In genomic region chr7:92134271-92135099, GRCh38 we compare ENCODE assay signal across 8 cellular contexts. TPM values are rescaled to one million over a fixed set of nuclear protein-coding genes. Genes with fewer than 3 reads are reported as not detected.
A peak's percentile ranks its signal among the peaks of the same experiment; 100 is the strongest.
DNase-seq lines count a peak whose midpoint lies in the region; ATAC-seq and TF ChIP-seq lines count a peak whose summit lies in the region.

Gene CYP51A1, minus strand, starts transcription at chr7:92134477. Its CDS starts 113 bp downstream, at chr7:92134364.

- WGBS in adrenal gland, 4 donors, result 0% methylated on average over 1 to 74 of the region's 74 CpGs
- 0 to 1% (median 1%) methylated on average over 23 to 74 of the region's 74 CpGs for WGBS in heart left ventricle, 4 donors
- WGBS in transverse colon (ENCODE audit: low coverage in 1 of 2), 2 donors, result 1% methylated on average over 37 of the region's 74 CpGs; no CpG with 5 or more reads in 1 of the 2 donors

- TF ChIP-seq CTCF in adrenal gland (IDR thresholded peaks at IDR 0.05), result peak in 4 of 6 experiments; percentile 5 to 26 (median 14)
- TF ChIP-seq CTCF in heart left ventricle (IDR thresholded peaks at IDR 0.05), result peak in 4 of 12 donors; percentile 8 to 38 (median 22)
- peak in 1 of 5 experiments; percentile 13 for TF ChIP-seq CTCF in transverse colon (IDR thresholded peaks at IDR 0.05)

- ATAC-seq in HG02884 (IDR thresholded peaks at IDR 0.05; ENCODE audit: unreplicated experiment) (peak; percentile 89), heart left ventricle (peak; percentile 95 to 98 (median 98))

- H3K4me1 ChIP-seq in adrenal gland (replicated peaks in 1 of 2) (peaks cover 5 to 28% of the 10 kb centered on the region in 2 donors), heart left ventricle (peaks cover 0 to 26% (median 16%) of the 10 kb centered on the region in 12 donors), transverse colon (peaks cover 11 to 28% (median 14%) of the 10 kb centered on the region in 4 donors)

- peaks cover 0 to 6% of the 10 kb centered on the region in 2 donors for H3K36me3 ChIP-seq in adrenal gland (replicated peaks in 1 of 2)
- H3K36me3 ChIP-seq in heart left ventricle, result peaks cover 0 to 20% (median 9%) of the 10 kb centered on the region in 9 donors
- H3K36me3 ChIP-seq in transverse colon, result peaks cover 0 to under 1% (median 0%) of the 10 kb centered on the region in 4 donors

- intact Hi-C loops in adrenal gland (cut with DNase I) (loop anchor here in 1 of 2 donors (10.0 kb wide), 1 partner anchor 250 kb away; the partner anchor contains the start of gene MTERF1), heart left ventricle (cut with DNase I) (loop anchor here in 4 of 10 donors (5.0 kb wide), 4 partner anchors 113 to 318 kb away; partner anchors contain the start of genes AKAP9 (in 1 of the 4), ANKIB1 (in 1 of the 4), GATAD1 (in 1 of the 4) and KRIT1 (in 1 of the 4)), transverse colon (cut with DNase I; ENCODE audit: low total_unique reads) (no loop called here)

- H3K4me3 ChIP-seq in adrenal gland (peak within 1 kb of the TSS; percentile 51 to 82 (median 58)), heart left ventricle (peak within 1 kb of the TSS; percentile 72 to 99 (median 94)), transverse colon (peak within 1 kb of the TSS; percentile 57 to 98 (median 84))

- in situ Hi-C loops in transverse colon (cut with MboI; ENCODE audit: low pct_ligation_motif_present in 1 of 4, low pct_unique_long_range_greater_than_20kb in 1 of 4, low sequenced_read_pairs in 3 of 4), result no loop called here

- H3K27ac ChIP-seq in adrenal gland, result peak within 1 kb of the TSS; percentile 92 to 99 (median 97)
- H3K27ac ChIP-seq in heart left ventricle, result peak within 1 kb of the TSS; percentile 62 to 97 (median 96)
- peak within 1 kb of the TSS; percentile 92 to 97 (median 94) for H3K27ac ChIP-seq in transverse colon

- TF ChIP-seq POLR2A in GM15510 (IDR thresholded peaks at IDR 0.05; ENCODE audit: borderline replicate concordance, extremely low read depth, insufficient read length) (peak; percentile 73), adrenal gland (IDR thresholded peaks at IDR 0.05) (peak; percentile 79 to 83), heart left ventricle (IDR thresholded peaks at IDR 0.05) (peak; percentile 40 to 64), transverse colon (IDR thresholded peaks at IDR 0.05) (peak; percentile 91)

- H3K27me3 ChIP-seq in adrenal gland, result no peaks in the 10 kb centered on the region
- no peaks in the 10 kb centered on the region for H3K27me3 ChIP-seq in heart left ventricle
- H3K27me3 ChIP-seq in transverse colon, result no peaks in the 10 kb centered on the region

- peak; percentile 87 for DNase-seq in NCI-H146 treated with DMSO at 0.1 percent for 48 hours (lab: John Stamatoyannopoulos, UW; ENCODE audit: unreplicated experiment)
- DNase-seq in T-helper 1 cell, result peak; percentile 85 to 95 (median 88)
- peak; percentile 91 to 98 (median 95) for DNase-seq in adrenal gland
- DNase-seq in heart left ventricle, result peak; percentile 93 to 95 (median 94)
- DNase-seq in pons (ENCODE audit: low spot score), result peak; percentile 94
- DNase-seq in transverse colon, result peak; percentile 96

- TF ChIP-seq EP300 in transverse colon (IDR thresholded peaks at IDR 0.05; ENCODE audit: low read depth), result no peak

- H3K9me3 ChIP-seq in adrenal gland (replicated peaks in 1 of 3) (no peaks in the 10 kb centered on the region), heart left ventricle (no peaks in the 10 kb centered on the region), transverse colon (no peaks in the 10 kb centered on the region)

RNA-seq across cellular contexts. Expression of gene CYP51A1, which starts in this region (rescaled TPM):
- total RNA-seq in adrenal gland (100 to 1,000 TPM in 5 of 8 donors, 10 to 100 TPM in 3; 49.4 to 586 (median 110) TPM), heart left ventricle (10 to 100 TPM; 16.6 to 42.2 (median 32.7) TPM), transverse colon (10 to 100 TPM; 26.5 to 74.1 (median 58.2) TPM)
- polyA plus RNA-seq in adrenal gland (100 to 1,000 TPM in 1 of 3 donors, 10 to 100 TPM in 1, 1 to 10 TPM in 1; 10.0 to 821 (median 21.5) TPM), heart left ventricle (10 to 100 TPM in 1 of 2 donors, 1 to 10 TPM in 1; 6.7 to 45.9 TPM)

Comparison
In these comparisons a context has a peak if more than half of its experiments do, and no peak if none do; other contexts are left out.
1. Peak in every context shown above with its lines: DNase-seq, ATAC-seq, H3K4me3 ChIP-seq and H3K27ac ChIP-seq.